ENCODE assay signal across 12 cellular contexts in the genomic region with DNA sequence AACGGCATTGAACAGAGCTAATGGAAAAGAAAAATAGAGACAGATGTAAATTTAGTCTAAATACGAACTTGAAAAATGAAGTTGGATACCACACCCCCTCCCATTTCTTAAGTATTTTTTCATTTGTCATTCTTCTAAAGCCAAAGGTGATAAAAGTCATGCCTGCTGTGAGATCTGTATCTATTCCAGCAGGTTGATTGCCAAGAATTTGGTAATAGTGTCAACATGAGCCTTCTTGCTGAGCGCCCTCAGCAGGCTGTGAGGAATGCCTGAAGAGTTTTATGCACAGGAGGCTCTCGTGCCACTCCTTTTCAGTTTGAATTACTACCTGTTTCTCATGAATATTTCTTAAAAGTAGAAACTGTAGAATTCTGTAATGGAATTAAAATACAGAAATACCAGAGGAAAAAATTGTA.
DNase-seq lines count a peak whose midpoint lies in the region; ATAC-seq, FAIRE-seq and TF ChIP-seq lines count a peak whose summit lies in the region.
"Had no signal": no experiment of that assay in that cellular context is flagged by ENCODE, and none has a peak within 500 bp of the region (broad histone marks: within the 10 kb centered on the region; RNA-seq: fewer than 3 reads in every experiment).

No MANE protein-coding gene starts in this region.

- no peak overlapping the region for H4K5ac ChIP-seq in H9 (ENCODE audit: insufficient read length, low read depth, low read length)

- H3K4me3 Mint-ChIP-seq in H9, result no peak overlapping the region
- H3K4me3 Mint-ChIP-seq in activated T-cell treated with anti-CD3 and anti-CD28 coated beads, Interleukin-2, amount 50 U/mL, for 4 hours, result no peak overlapping the region
- H3K4me3 Mint-ChIP-seq: activated CD8-positive, alpha-beta T cell treated with anti-CD3 and anti-CD28 coated beads, Interleukin-2, amount 10 ng/mL, durations not matched to agents 7 days and 5 days had no signal

- H3K4me2 ChIP-seq in H9 (ENCODE audit: insufficient read depth, insufficient read length, low read length), result no peak overlapping the region

- DNase-seq in H9 (no peak), adipocyte (ENCODE audit: low read depth) (no peak), heart right ventricle (no peak), sciatic nerve (ENCODE audit: low spot score) (no peak), GM12891 (ENCODE audit: insufficient read length, low spot score) (no peak), AML-193 (lab: John Stamatoyannopoulos, UW) (no peak)
- DNase-seq in activated T-cell treated with anti-CD3 and anti-CD28 coated beads, Interleukin-2, amount 50 U/mL, for 4 hours, result no peak
- DNase-seq: activated CD8-positive, alpha-beta T cell treated with anti-CD3 and anti-CD28 coated beads, Interleukin-2, amount 10 ng/mL, durations not matched to agents 7 days and 5 days; foreskin melanocyte; mucosa of descending colon; SW 1271 had no signal

- H3K14ac ChIP-seq in H9 (ENCODE audit: insufficient read depth, low read length), result no peak overlapping the region

- peak in 5 of 8 donors; percentile 30 to 46 (median 35) for ATAC-seq in heart right ventricle
- peak; percentile 72 for ATAC-seq in sciatic nerve
- ATAC-seq in HG03175 (IDR thresholded peaks at IDR 0.05; ENCODE audit: unreplicated experiment), result no peak
- ATAC-seq in activated T-cell treated with anti-CD3 and anti-CD28 coated beads, Interleukin-2, amount 50 U/mL, for 4 hours, result no peak
- ATAC-seq: activated CD8-positive, alpha-beta T cell treated with anti-CD3 and anti-CD28 coated beads, Interleukin-2, amount 10 ng/mL, durations not matched to agents 7 days and 5 days; mucosa of descending colon had no signal

- H2BK20ac ChIP-seq in H9 (ENCODE audit: low read depth, low read length, poor library complexity, severe bottlenecking), result no peak overlapping the region

- no peak overlapping the region for H3T11ph ChIP-seq in H9 (ENCODE audit: low read length)

- H3K23me2 ChIP-seq in H9 (ENCODE audit: insufficient read length, low read depth, low read length, poor library complexity, severe bottlenecking), result no peaks in the 10 kb centered on the region

- no peak overlapping the region for H4K91ac ChIP-seq in H9 (ENCODE audit: insufficient read length, low read depth, low read length)

- no peak overlapping the region for H4K8ac ChIP-seq in H9 (replicated peaks; ENCODE audit: insufficient read length, low read depth, low read length)

- intact Hi-C loops in heart right ventricle (cut with DNase I), result loop anchor here in 7 of 10 donors (5.0 to 10.0 kb wide), 8 partner anchors 145 to 527 kb away; no protein-coding TSS in a partner anchor
- intact Hi-C loops in sciatic nerve (cut with DNase I), result no loop called here

- no peaks in the 10 kb centered on the region for H4K20me1 ChIP-seq in H9 (ENCODE audit: control insufficient read depth, insufficient read depth, insufficient read length)

- H3K4me3 ChIP-seq in adipocyte (ENCODE audit: low read length) (peak overlapping the region; percentile 4), heart right ventricle (no peak overlapping the region)
- H3K4me3 ChIP-seq: mucosa of descending colon had no signal

- no peaks in the 10 kb centered on the region for H3K27me3 Mint-ChIP-seq in H9 (ENCODE audit: low read depth)
- no peaks in the 10 kb centered on the region for H3K27me3 Mint-ChIP-seq in activated T-cell treated with anti-CD3 and anti-CD28 coated beads, Interleukin-2, amount 50 U/mL, for 4 hours (ENCODE audit: low read depth)

- peak overlapping the region; percentile 73 to 96 (median 81); a peak in 5 of 7 replicates for H3K27ac Mint-ChIP-seq in H9
- H3K27ac Mint-ChIP-seq: activated CD8-positive, alpha-beta T cell treated with anti-CD3 and anti-CD28 coated beads, Interleukin-2, amount 10 ng/mL, durations not matched to agents 7 days and 5 days had no signal

- H3K9ac ChIP-seq in H9 (ENCODE audit: extremely low read depth, insufficient read length, low read length), result no peak overlapping the region
- H3K9ac ChIP-seq in adipocyte (ENCODE audit: low read length), result no peak overlapping the region

- H2BK15ac ChIP-seq in H9 (ENCODE audit: low read depth, low read length), result no peak overlapping the region

- H3K9me3 Mint-ChIP-seq in H9, result no peaks in the 10 kb centered on the region
- no peaks in the 10 kb centered on the region for H3K9me3 Mint-ChIP-seq in activated T-cell treated with anti-CD3 and anti-CD28 coated beads, Interleukin-2, amount 50 U/mL, for 4 hours

- no peak overlapping the region for H3K56ac ChIP-seq in H9 (ENCODE audit: insufficient read length, low read depth, low read length)

- no peak overlapping the region for H2AFZ ChIP-seq in H9 (ENCODE audit: low read length)

- WGBS in H9 (ENCODE audit: extremely low coverage, insufficient read length, low lambda C conversion rate), result no CpG with 5 or more reads among the region's 4 CpGs
- WGBS in heart right ventricle, 2 donors, result 15 to 16% methylated on average over 4 of the region's 4 CpGs

- no peaks in the 10 kb centered on the region; the same call in 1 of the 2 replicates for H3K4me1 ChIP-seq in H9 (ENCODE audit: insufficient read depth, low read length)
- H3K4me1 ChIP-seq in adipocyte (ENCODE audit: control insufficient read depth, insufficient read depth, low read length), result peaks cover 17% of the 10 kb centered on the region
- peaks cover 0 to 48% (median 17%) of the 10 kb centered on the region in 9 donors for H3K4me1 ChIP-seq in heart right ventricle

- no peak overlapping the region for H3K23ac ChIP-seq in H9 (ENCODE audit: insufficient read length, low read depth, low read length)

- no peaks in the 10 kb centered on the region for H3K79me2 ChIP-seq in H9 (ENCODE audit: insufficient read depth, low read length)

- H3K4me1 Mint-ChIP-seq in H9, result peaks cover 35 to 41% of the 10 kb centered on the region in 2 experiments
- H3K4me1 Mint-ChIP-seq in activated T-cell treated with anti-CD3 and anti-CD28 coated beads, Interleukin-2, amount 50 U/mL, for 4 hours (ENCODE audit: low read depth), result no peaks in the 10 kb centered on the region

- no peak overlapping the region for H2BK12ac ChIP-seq in H9 (ENCODE audit: insufficient read length, low read depth, low read length)

- FAIRE-seq in GM12891 (lab: Jason Lieb, UNC), result no peak

- H3K36me3 ChIP-seq in adipocyte (ENCODE audit: control insufficient read depth, insufficient read depth, low read length, severe bottlenecking) (peaks cover 25% of the 10 kb centered on the region), heart right ventricle (peaks cover 0 to 30% (median under 1%) of the 10 kb centered on the region in 9 donors)

- peak; percentile 46 for TF ChIP-seq CTCF in H9 (conservative IDR thresholded peaks at IDR 0.05)
- TF ChIP-seq CTCF in heart right ventricle (IDR thresholded peaks at IDR 0.05), result peak in 3 of 9 donors; percentile 37 to 47 (median 41)

- TF ChIP-seq POLR2A in GM12891 (IDR thresholded peaks at IDR 0.05; ENCODE audit: low read depth, low read length), result no peak

- no peaks in the 10 kb centered on the region for H3K9me3 ChIP-seq in H9 (ENCODE audit: control insufficient read depth, low read depth, low read length)
- H3K9me3 ChIP-seq in adipocyte (ENCODE audit: control insufficient read depth, low read length), result no peaks in the 10 kb centered on the region
- H3K9me3 ChIP-seq in heart right ventricle, result no peaks in the 10 kb centered on the region
- H3K9me3 ChIP-seq: mucosa of descending colon had no signal

- H3K27ac ChIP-seq in H9 (ENCODE audit: insufficient read length, low read depth, low read length) (no peak overlapping the region), heart right ventricle (peak overlapping the region in 7 of 10 donors; percentile 3 to 51 (median 25))

- H3K79me1 ChIP-seq in H9 (ENCODE audit: insufficient read depth, low read depth, low read length, poor library complexity, severe bottlenecking), result no peaks in the 10 kb centered on the region

- H3K27me3 ChIP-seq in H9 (ENCODE audit: insufficient read depth, low read length) (no peaks in the 10 kb centered on the region), adipocyte (replicated peaks; ENCODE audit: control insufficient read depth, insufficient read depth, low read length) (no peaks in the 10 kb centered on the region), heart right ventricle (no peaks in the 10 kb centered on the region)

- H2AK5ac ChIP-seq in H9 (ENCODE audit: insufficient read length, low read length), result no peak overlapping the region

- H3K18ac ChIP-seq in H9 (ENCODE audit: insufficient read length, low read depth, low read length), result no peak overlapping the region

- no peak overlapping the region for H2BK120ac ChIP-seq in H9 (ENCODE audit: low read depth, low read length, poor library complexity, severe bottlenecking)

- H2BK5ac ChIP-seq in H9 (ENCODE audit: insufficient read length, low read length), result no peak overlapping the region

- no peak overlapping the region for H3K4ac ChIP-seq in H9 (ENCODE audit: low read depth, low read length)

- H3K36me3 Mint-ChIP-seq in H9 (ENCODE audit: insufficient read depth in 1 of 3, low read depth in 3 of 3), result no peaks in the 10 kb centered on the region
- peaks cover 3% of the 10 kb centered on the region for H3K36me3 Mint-ChIP-seq in activated T-cell treated with anti-CD3 and anti-CD28 coated beads, Interleukin-2, amount 50 U/mL, for 4 hours (ENCODE audit: insufficient read depth)

TF ChIP-seq in GM12891, 5 proteins besides CTCF, POLR2A, EP300 and RAD21:
- TF ChIP-seq POLR2AphosphoS5 (IDR thresholded peaks at IDR 0.05; ENCODE audit: low read depth, low read length), result no peak
- TF ChIP-seq TAF1 (IDR thresholded peaks at IDR 0.05; ENCODE audit: low read depth, low read length), result no peak
- no peak for TF ChIP-seq SPI1 (IDR thresholded peaks at IDR 0.05; ENCODE audit: low read depth, low read length)
- TF ChIP-seq POU2F2 (IDR thresholded peaks at IDR 0.05; ENCODE audit: low read depth, low read length), result no peak

Comparison
In these comparisons a context has a peak if more than half of its experiments do, and no peak if none do; other contexts are left out.
1. ATAC-seq: peak in heart right ventricle (5 of 8) and sciatic nerve (single experiment); none in HG03175 (single experiment) and activated T-cell treated with anti-CD3 and anti-CD28 coated beads, Interleukin-2, amount 50 U/mL, for 4 hours (0 of 2).